ENCODE assay signal across 1 cellular context in genomic region chr19:35095667-35096368, GRCh38.
TF ChIP-seq lines count a peak whose summit lies in the region.

No MANE protein-coding gene starts in this region.

TF ChIP-seq in HCT116, 20 proteins besides CTCF, POLR2A, EP300 and RAD21:
- TF ChIP-seq MAX (IDR thresholded peaks at IDR 0.05), result no peak
